In genomic region chr3:108090066-108090700, GRCh38 we compare ENCODE assay signal across 8 cellular contexts. TPM values are rescaled to one million over a fixed set of nuclear protein-coding genes. Genes with fewer than 3 reads are reported as not detected.
A peak's percentile ranks its signal among the peaks of the same experiment; 100 is the strongest.
DNase-seq lines count a peak whose midpoint lies in the region; ATAC-seq and TF ChIP-seq lines count a peak whose summit lies in the region.

No MANE protein-coding gene starts in this region.

- peak overlapping the region; percentile 99 for H3K27ac Mint-ChIP-seq in activated naive CD8-positive, alpha-beta T cell treated with anti-CD3 and anti-CD28 coated beads for 36 hours

- H3K4me1 Mint-ChIP-seq in activated naive CD8-positive, alpha-beta T cell treated with anti-CD3 and anti-CD28 coated beads for 36 hours: peaks cover 29% of the 10 kb centered on the region

- H3K4me3 Mint-ChIP-seq in activated naive CD8-positive, alpha-beta T cell treated with anti-CD3 and anti-CD28 coated beads for 36 hours: peak overlapping the region; percentile 97

- peaks cover 22% of the 10 kb centered on the region for H3K36me3 Mint-ChIP-seq in activated naive CD8-positive, alpha-beta T cell treated with anti-CD3 and anti-CD28 coated beads for 36 hours

- H3K4me3 ChIP-seq in SJSA1 (peak overlapping the region; percentile 99), uterus (peak overlapping the region; percentile 84 to 99)

- H3K4me1 ChIP-seq in SJSA1 (replicated peaks) (peaks cover 32% of the 10 kb centered on the region), uterus (no peaks in the 10 kb centered on the region)

- no peaks in the 10 kb centered on the region; the same call in 1 of the 2 replicates for H3K9me3 ChIP-seq in SJSA1 (replicated peaks)
- H3K9me3 ChIP-seq in uterus: no peaks in the 10 kb centered on the region

- H3K27me3 Mint-ChIP-seq in activated naive CD8-positive, alpha-beta T cell treated with anti-CD3 and anti-CD28 coated beads for 36 hours: no peaks in the 10 kb centered on the region

- peaks cover 18% of the 10 kb centered on the region for H3K36me3 ChIP-seq in SJSA1
- no peaks in the 10 kb centered on the region for H3K36me3 ChIP-seq in uterus

- DNase-seq in 8988T (peak; percentile 48), SJSA1 (ENCODE audit: low read depth in 1 of 2, low spot score in 2 of 2) (peak in 1 of 2 experiments; percentile 73), left cardiac atrium (no peak), posterior cingulate gyrus (peak in 9 of 10 donors; percentile 31 to 88 (median 37)), uterus (peak; percentile 24 to 41)
- peak; percentile 66 for DNase-seq in activated naive CD8-positive, alpha-beta T cell treated with anti-CD3 and anti-CD28 coated beads for 36 hours

- no peak for TF ChIP-seq CTCF in uterus (IDR thresholded peaks at IDR 0.05)

- H3K27me3 ChIP-seq in SJSA1 (replicated peaks) (no peaks in the 10 kb centered on the region), uterus (no peaks in the 10 kb centered on the region)

- intact Hi-C loops in left cardiac atrium (cut with DNase I): loop anchor here in 1 of 2 donors (10.0 kb wide), 1 partner anchor 135 kb away; the partner anchor contains the start of gene IFT57
- intact Hi-C loops in posterior cingulate gyrus (cut with DNase I): loop anchor here (5.0 kb wide), 1 partner anchor 163 kb away; no protein-coding TSS in a partner anchor
- intact Hi-C loops in uterus (cut with DNase I; ENCODE audit: low total_unique reads): no loop called here

- peaks cover 3% of the 10 kb centered on the region for H3K9me3 Mint-ChIP-seq in activated naive CD8-positive, alpha-beta T cell treated with anti-CD3 and anti-CD28 coated beads for 36 hours

- no peak for TF ChIP-seq POLR2A in uterus (IDR thresholded peaks at IDR 0.05)

- H3K27ac ChIP-seq in SJSA1: peak overlapping the region; percentile 89
- peak overlapping the region; percentile 86 to 89 for H3K27ac ChIP-seq in uterus

- ATAC-seq in GM18868 (IDR thresholded peaks at IDR 0.05; ENCODE audit: unreplicated experiment): peak; percentile 3
- peak; percentile 3 for ATAC-seq in HG03442 (IDR thresholded peaks at IDR 0.05; ENCODE audit: unreplicated experiment)
- peak; percentile 22 to 28 for ATAC-seq in left cardiac atrium

RNA-seq across cellular contexts. Expression of gene CD47, which starts 0.6 kb away (rescaled TPM):
- total RNA-seq in SJSA1 (2014; rRNA removed; shearing (Covaris generic)): 204 and 206 TPM in 2 replicates
- total RNA-seq in activated naive CD8-positive, alpha-beta T cell treated with anti-CD3 and anti-CD28 coated beads for 36 hours: 10 to 100 TPM; 84.7 to 85.2 TPM
- total RNA-seq in left cardiac atrium (10 to 100 TPM; 75.0 to 93.3 TPM), uterus (100 to 1,000 TPM in 1 of 4 donors, 10 to 100 TPM in 3; 29.2 to 210 (median 67.1) TPM)
